Comparison of ENCODE assay signal across 1 cellular context in genomic region chr2:63841254-63842022, GRCh38.
TF ChIP-seq lines count a peak whose summit lies in the region.

UGP2 (plus strand) TSS chr2:63841896; CDS start chr2:63842186, 290 bp downstream.

TF ChIP-seq in HEK293, 187 proteins besides CTCF, POLR2A, EP300 and RAD21 (continued from another document and continues in another):
- TF ChIP-seq, protein P1, sequence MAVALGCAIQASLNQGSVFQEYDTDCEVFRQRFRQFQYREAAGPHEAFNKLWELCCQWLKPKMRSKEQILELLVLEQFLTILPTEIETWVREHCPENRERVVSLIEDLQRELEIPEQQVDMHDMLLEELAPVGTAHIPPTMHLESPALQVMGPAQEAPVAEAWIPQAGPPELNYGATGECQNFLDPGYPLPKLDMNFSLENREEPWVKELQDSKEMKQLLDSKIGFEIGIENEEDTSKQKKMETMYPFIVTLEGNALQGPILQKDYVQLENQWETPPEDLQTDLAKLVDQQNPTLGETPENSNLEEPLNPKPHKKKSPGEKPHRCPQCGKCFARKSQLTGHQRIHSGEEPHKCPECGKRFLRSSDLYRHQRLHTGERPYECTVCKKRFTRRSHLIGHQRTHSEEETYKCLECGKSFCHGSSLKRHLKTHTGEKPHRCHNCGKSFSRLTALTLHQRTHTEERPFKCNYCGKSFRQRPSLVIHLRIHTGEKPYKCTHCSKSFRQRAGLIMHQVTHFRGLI (tag by site-specific recombination; IDR thresholded peaks at IDR 0.05), result peak; percentile 35; the same call in 1 of the 2 replicates
- TF ChIP-seq TRIM28 (IDR thresholded peaks at IDR 0.05; ENCODE audit: borderline replicate concordance, low read length) (no peak), ZNF843 (tag by site-specific recombination; IDR thresholded peaks at IDR 0.05) (no peak), ZNF707 (tag by site-specific recombination; IDR thresholded peaks at IDR 0.05) (no peak), ZNF2 (tag by site-specific recombination; IDR thresholded peaks at IDR 0.05) (0 out of 2 replicates have a peak, but pooled peaks have one; percentile 1), SCRT1 (tag by site-specific recombination; IDR thresholded peaks at IDR 0.05; ENCODE audit: borderline replicate concordance) (no peak), ZBTB1 (tag by site-specific recombination; IDR thresholded peaks at IDR 0.05) (no peak), ZNF202 (tag by site-specific recombination; IDR thresholded peaks at IDR 0.05; ENCODE audit: borderline replicate concordance) (peak; percentile 69; the same call in 1 of the 2 replicates), ZNF645 (tag by site-specific recombination; IDR thresholded peaks at IDR 0.05) (no peak), ZNF433 (tag by site-specific recombination; IDR thresholded peaks at IDR 0.05; ENCODE audit: low read depth) (no peak), GLI4 (tag by site-specific recombination; IDR thresholded peaks at IDR 0.05) (peak; percentile 32; the same call in 1 of the 2 replicates), ZNF658 (tag by site-specific recombination; IDR thresholded peaks at IDR 0.05) (no peak), ZNF404 (tag by site-specific recombination; IDR thresholded peaks at IDR 0.05) (no peak), ZNF664 (tag by site-specific recombination; IDR thresholded peaks at IDR 0.05) (no peak), INSM2 (tag by site-specific recombination; IDR thresholded peaks at IDR 0.05) (no peak; the same call in 1 of the 2 replicates), GLIS1 (tag by site-specific recombination; IDR thresholded peaks at IDR 0.05) (peak; percentile 74), ZSCAN16 (tag by site-specific recombination; IDR thresholded peaks at IDR 0.05) (no peak), KLF16 (tag by site-specific recombination; IDR thresholded peaks at IDR 0.05) (peak; percentile 85), SALL2 (tag by site-specific recombination; IDR thresholded peaks at IDR 0.05; ENCODE audit: borderline replicate concordance) (no peak), ZNF266 (tag by site-specific recombination; IDR thresholded peaks at IDR 0.05; ENCODE audit: low read depth) (no peak), ZNF311 (tag by site-specific recombination; IDR thresholded peaks at IDR 0.05; ENCODE audit: borderline replicate concordance) (no peak), PRDM2 (tag by site-specific recombination; IDR thresholded peaks at IDR 0.05; ENCODE audit: borderline replicate concordance) (0 out of 2 replicates have a peak, but pooled peaks have one; percentile 61), ZFP41 (tag by site-specific recombination; IDR thresholded peaks at IDR 0.05; ENCODE audit: borderline replicate concordance) (no peak), ZNF37A (tag by site-specific recombination; IDR thresholded peaks at IDR 0.05) (no peak), ZNF423 (tag by site-specific recombination; IDR thresholded peaks at IDR 0.05) (0 out of 2 replicates have a peak, but pooled peaks have one; percentile 5), ZNF214 (tag by site-specific recombination; IDR thresholded peaks at IDR 0.05; ENCODE audit: borderline replicate concordance) (no peak), ZNF501 (tag by site-specific recombination; IDR thresholded peaks at IDR 0.05) (no peak), RBAK (tag by site-specific recombination; IDR thresholded peaks at IDR 0.05) (no peak), ZNF624 (tag by site-specific recombination; IDR thresholded peaks at IDR 0.05) (no peak), ZNF701 (tag by site-specific recombination; IDR thresholded peaks at IDR 0.05) (no peak), FEZF1 (tag by site-specific recombination; IDR thresholded peaks at IDR 0.05) (no peak), OSR2 (tag by site-specific recombination; IDR thresholded peaks at IDR 0.05) (peak; percentile 24; the same call in 1 of the 2 replicates), BCL11A (tag by site-specific recombination; IDR thresholded peaks at IDR 0.05; ENCODE audit: low read depth) (peak; percentile 14; the same call in 1 of the 2 replicates), ZNF335 (tag by site-specific recombination; conservative IDR thresholded peaks at IDR 0.05) (peak; percentile 69), ZNF670 (tag by site-specific recombination; IDR thresholded peaks at IDR 0.05; ENCODE audit: low read depth) (no peak), ZFP37 (tag by site-specific recombination; IDR thresholded peaks at IDR 0.05) (peak; percentile 51; the same call in 1 of the 2 replicates), ZNF416 (tag by site-specific recombination; IDR thresholded peaks at IDR 0.05) (no peak), ZNF184 (tag by site-specific recombination; IDR thresholded peaks at IDR 0.05) (no peak), ZNF76 (tag by site-specific recombination; IDR thresholded peaks at IDR 0.05; ENCODE audit: borderline replicate concordance, low read depth) (no peak; the same call in 1 of the 2 replicates), ZNF157 (tag by site-specific recombination; IDR thresholded peaks at IDR 0.05) (no peak), ZNF398 (tag by site-specific recombination; IDR thresholded peaks at IDR 0.05) (peak; percentile 84), ZNF132 (tag by site-specific recombination; IDR thresholded peaks at IDR 0.05; ENCODE audit: borderline replicate concordance) (no peak)
- TF ChIP-seq, protein P2, sequence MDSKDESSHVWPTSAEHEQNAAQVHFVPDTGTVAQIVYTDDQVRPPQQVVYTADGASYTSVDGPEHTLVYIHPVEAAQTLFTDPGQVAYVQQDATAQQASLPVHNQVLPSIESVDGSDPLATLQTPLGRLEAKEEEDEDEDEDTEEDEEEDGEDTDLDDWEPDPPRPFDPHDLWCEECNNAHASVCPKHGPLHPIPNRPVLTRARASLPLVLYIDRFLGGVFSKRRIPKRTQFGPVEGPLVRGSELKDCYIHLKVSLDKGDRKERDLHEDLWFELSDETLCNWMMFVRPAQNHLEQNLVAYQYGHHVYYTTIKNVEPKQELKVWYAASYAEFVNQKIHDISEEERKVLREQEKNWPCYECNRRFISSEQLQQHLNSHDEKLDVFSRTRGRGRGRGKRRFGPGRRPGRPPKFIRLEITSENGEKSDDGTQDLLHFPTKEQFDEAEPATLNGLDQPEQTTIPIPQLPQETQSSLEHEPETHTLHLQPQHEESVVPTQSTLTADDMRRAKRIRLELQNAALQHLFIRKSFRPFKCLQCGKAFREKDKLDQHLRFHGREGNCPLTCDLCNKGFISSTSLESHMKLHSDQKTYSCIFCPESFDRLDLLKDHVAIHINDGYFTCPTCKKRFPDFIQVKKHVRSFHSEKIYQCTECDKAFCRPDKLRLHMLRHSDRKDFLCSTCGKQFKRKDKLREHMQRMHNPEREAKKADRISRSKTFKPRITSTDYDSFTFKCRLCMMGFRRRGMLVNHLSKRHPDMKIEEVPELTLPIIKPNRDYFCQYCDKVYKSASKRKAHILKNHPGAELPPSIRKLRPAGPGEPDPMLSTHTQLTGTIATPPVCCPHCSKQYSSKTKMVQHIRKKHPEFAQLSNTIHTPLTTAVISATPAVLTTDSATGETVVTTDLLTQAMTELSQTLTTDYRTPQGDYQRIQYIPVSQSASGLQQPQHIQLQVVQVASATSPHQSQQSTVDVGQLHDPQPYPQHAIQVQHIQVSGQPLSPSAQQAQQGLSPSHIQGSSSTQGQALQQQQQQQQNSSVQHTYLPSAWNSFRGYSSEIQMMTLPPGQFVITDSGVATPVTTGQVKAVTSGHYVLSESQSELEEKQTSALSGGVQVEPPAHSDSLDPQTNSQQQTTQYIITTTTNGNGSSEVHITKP (tag by site-specific recombination; IDR thresholded peaks at IDR 0.05), result peak; percentile 7; the same call in 1 of the 2 replicates
- TF ChIP-seq, protein P3, sequence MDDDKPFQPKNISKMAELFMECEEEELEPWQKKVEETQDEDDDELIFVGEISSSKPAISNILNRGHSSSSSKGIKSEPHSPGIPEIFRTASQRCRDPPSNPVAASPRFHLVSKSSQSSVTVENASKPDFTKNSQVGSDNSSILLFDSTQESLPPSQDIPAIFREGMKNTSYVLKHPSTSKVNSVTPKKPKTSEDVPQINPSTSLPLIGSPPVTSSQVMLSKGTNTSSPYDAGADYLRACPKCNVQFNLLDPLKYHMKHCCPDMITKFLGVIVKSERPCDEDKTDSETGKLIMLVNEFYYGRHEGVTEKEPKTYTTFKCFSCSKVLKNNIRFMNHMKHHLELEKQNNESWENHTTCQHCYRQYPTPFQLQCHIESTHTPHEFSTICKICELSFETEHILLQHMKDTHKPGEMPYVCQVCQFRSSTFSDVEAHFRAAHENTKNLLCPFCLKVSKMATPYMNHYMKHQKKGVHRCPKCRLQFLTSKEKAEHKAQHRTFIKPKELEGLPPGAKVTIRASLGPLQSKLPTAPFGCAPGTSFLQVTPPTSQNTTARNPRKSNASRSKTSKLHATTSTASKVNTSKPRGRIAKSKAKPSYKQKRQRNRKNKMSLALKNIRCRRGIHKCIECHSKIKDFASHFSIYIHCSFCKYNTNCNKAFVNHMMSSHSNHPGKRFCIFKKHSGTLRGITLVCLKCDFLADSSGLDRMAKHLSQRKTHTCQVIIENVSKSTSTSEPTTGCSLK (tag by site-specific recombination; IDR thresholded peaks at IDR 0.05), result no peak
